In genomic region chr20:57663241-57663640, GRCh38 we compare ENCODE assay signal across 24 cellular contexts. TPM values are rescaled to one million over a fixed set of nuclear protein-coding genes. Genes with fewer than 3 reads are reported as not detected.
DNase-seq lines count a peak whose midpoint lies in the region; ATAC-seq, FAIRE-seq and TF ChIP-seq lines count a peak whose summit lies in the region.
"Had no signal": no experiment of that assay in that cellular context is flagged by ENCODE, and none has a peak within 500 bp of the region (broad histone marks: within the 10 kb centered on the region; RNA-seq: fewer than 3 reads in every experiment).

No MANE protein-coding gene starts in this region.

- no TSS peak for BruUV-seq in HepG2 (replicated peaks; lab: Mats Ljungman, UMichigan)

- H3K18ac ChIP-seq in neuronal stem cell (ENCODE audit: low read length), result peak overlapping the region; percentile 76

- no peaks in the 10 kb centered on the region for H3K9me3 Mint-ChIP-seq in endothelial cell (ENCODE audit: unreplicated experiment)
- H3K9me3 Mint-ChIP-seq: activated T-helper 1 cell treated with anti-CD3 and anti-CD28 coated beads, Interleukin-12 subunit alpha, Interleukin-12 subunit beta, Interleukin-2, Interleukin-4 antibody, amounts not matched to agents 30 ng/mL and 10 ng/mL and 1 ng/mL, durations not matched to agents 14 hours and 24 hours and 36 hours; CD8-positive, alpha-beta memory T cell; memory B cell; natural killer cell treated with Interleukin-12 subunit alpha and Interleukin-12 subunit beta and Interleukin-15 and Interleukin-18, amount 100 ng/mL, for 72 hours had no signal

- in situ Hi-C loops in HepG2 (cut with HindIII; ENCODE audit: extremely low pct_ligation_motif_present, low pct_unique_long_range_greater_than_20kb), result no loop called here

- H3K9me3 ChIP-seq in right lobe of liver (no peaks in the 10 kb centered on the region), HepG2 (ENCODE audit: low read length) (no peaks in the 10 kb centered on the region), neuronal stem cell (replicated peaks in 1 of 2; ENCODE audit: control insufficient read depth in 2 of 2, insufficient read depth in 1 of 2, low read depth in 1 of 2, low read length in 2 of 2) (no peaks in the 10 kb centered on the region), aorta (ENCODE audit: control insufficient read depth, low read length) (no peaks in the 10 kb centered on the region), stomach (no peaks in the 10 kb centered on the region)
- H3K9me3 ChIP-seq: adrenal gland, HAP-1 had no signal

- H3K27me3 Mint-ChIP-seq in endothelial cell (ENCODE audit: unreplicated experiment), result peaks cover 11% of the 10 kb centered on the region

- H3K27ac ChIP-seq in right lobe of liver (no peak overlapping the region), HepG2 (ENCODE audit: extremely low read length, insufficient read depth, low read length) (no peak overlapping the region), neuronal stem cell (replicated peaks; ENCODE audit: low read length) (no peak overlapping the region), aorta (ENCODE audit: low read depth in 1 of 2, low read length in 2 of 2) (no peak overlapping the region), stomach (no peak overlapping the region)
- H3K27ac ChIP-seq: adrenal gland, KMS-11, WERI-Rb-1 had no signal

- no peaks in the 10 kb centered on the region for H3K4me1 ChIP-seq in right lobe of liver
- H3K4me1 ChIP-seq in HepG2 (ENCODE audit: insufficient read depth, low read length), result peaks cover 2% of the 10 kb centered on the region
- no peaks in the 10 kb centered on the region for H3K4me1 ChIP-seq in neuronal stem cell (ENCODE audit: control insufficient read depth in 2 of 2, insufficient read depth in 1 of 2, low read depth in 1 of 2, low read length in 2 of 2)
- no peaks in the 10 kb centered on the region for H3K4me1 ChIP-seq in aorta (ENCODE audit: control insufficient read depth in 1 of 2, insufficient read depth in 2 of 2, low read length in 2 of 2)
- H3K4me1 ChIP-seq in stomach, result peaks cover 0 to 17% (median 5%) of the 10 kb centered on the region in 4 donors
- H3K4me1 ChIP-seq: adrenal gland, HAP-1 had no signal

- no peak for TF ChIP-seq EP300 in HepG2 (IDR thresholded peaks at IDR 0.05; ENCODE audit: low read depth in 2 of 2, low read length in 2 of 2)
- TF ChIP-seq EP300 in HepG2 (CRISPR knock-in tag; IDR thresholded peaks at IDR 0.05; ENCODE audit: borderline replicate concordance), result no peak
- TF ChIP-seq EP300 in stomach (IDR thresholded peaks at IDR 0.05), result no peak

- POLR2A ChIA-PET in HepG2 (lab: Yijun Ruan, JAX), result no interaction called here

- TF ChIP-seq RAD21 in HepG2 (CRISPR knock-in tag; IDR thresholded peaks at IDR 0.05), result no peak

- H3K36me3 ChIP-seq in right lobe of liver, result no peaks in the 10 kb centered on the region
- no peaks in the 10 kb centered on the region for H3K36me3 ChIP-seq in HepG2 (replicated peaks in 1 of 2; ENCODE audit: control insufficient read depth in 1 of 2, insufficient read depth in 2 of 2, low read length in 2 of 2)
- H3K36me3 ChIP-seq in neuronal stem cell (replicated peaks in 1 of 2; ENCODE audit: control insufficient read depth in 2 of 2, insufficient read depth in 2 of 2, low read length in 2 of 2), result no peaks in the 10 kb centered on the region
- peaks cover 0 to 5% of the 10 kb centered on the region in 2 donors for H3K36me3 ChIP-seq in aorta (ENCODE audit: control insufficient read depth in 1 of 2, insufficient read depth in 2 of 2, low read length in 1 of 2)
- peaks cover 0 to 14% (median 12%) of the 10 kb centered on the region in 4 donors for H3K36me3 ChIP-seq in stomach
- H3K36me3 ChIP-seq: adrenal gland, HAP-1 had no signal

- H3K4me2 ChIP-seq in HepG2 (ENCODE audit: low read depth, low read length) (no peak overlapping the region), neuronal stem cell (ENCODE audit: insufficient read depth, low read length, poor library complexity, severe bottlenecking) (no peak overlapping the region)
- H3K4me2 ChIP-seq: KMS-11 had no signal

- CTCF ChIA-PET in HepG2 (lab: Yijun Ruan, JAX; ENCODE audit: low intra/inter-chr PET ratio, low total read pairs), result no interaction called here

- DNase-seq in right lobe of liver (peak in 2 of 3 donors; percentile 13 to 38), HepG2 (ENCODE audit: low spot score) (no peak), endothelial cell (ENCODE audit: low spot score) (no peak), neuronal stem cell (ENCODE audit: low spot score) (no peak), aorta (peak; percentile 29 to 60), stomach (no peak)
- DNase-seq in stimulated activated CD4-positive, alpha-beta T cell treated with anti-CD3 and anti-CD28 coated beads, Interleukin-2, amount 100 ng/mL, for 48 hours, result no peak
- DNase-seq: central memory CD4-positive, alpha-beta T cell; effector CD4-positive, alpha-beta T cell; NCI-H1092; NCI-H524; SHP77 treated with DMSO at 0.1 percent for 48 hours; stimulated activated naive CD4-positive, alpha-beta T cell had no signal

- no peak for FAIRE-seq in HepG2 (lab: Jason Lieb, UNC)

- H3K4me3 ChIP-seq in right lobe of liver (no peak overlapping the region), HepG2 (replicated peaks in 1 of 3; ENCODE audit: insufficient read depth in 1 of 3, low read depth in 2 of 3, low read length in 3 of 3) (no peak overlapping the region), neuronal stem cell (ENCODE audit: low read length in 2 of 2) (no peak overlapping the region), aorta (ENCODE audit: low read length in 2 of 2) (no peak overlapping the region), stomach (no peak overlapping the region)
- H3K4me3 ChIP-seq: adrenal gland, HAP-1 had no signal

- no peak overlapping the region for H2BK120ac ChIP-seq in neuronal stem cell (ENCODE audit: low read depth, low read length)

- no peak overlapping the region for H2BK12ac ChIP-seq in neuronal stem cell (ENCODE audit: low read length)

- TF ChIP-seq CTCF in right lobe of liver (IDR thresholded peaks at IDR 0.05) (no peak), HepG2 (CRISPR knock-in tag; IDR thresholded peaks at IDR 0.05) (no peak), endothelial cell (IDR thresholded peaks at IDR 0.05; ENCODE audit: unreplicated experiment) (no peak), stomach (IDR thresholded peaks at IDR 0.05) (no peak)

- H3K36me3 Mint-ChIP-seq in endothelial cell (ENCODE audit: low read depth, unreplicated experiment), result peaks cover 27% of the 10 kb centered on the region
- H3K36me3 Mint-ChIP-seq: natural killer cell treated with Interleukin-12 subunit alpha and Interleukin-12 subunit beta and Interleukin-15 and Interleukin-18, amount 100 ng/mL, for 72 hours had no signal

- no peak overlapping the region for H3K23ac ChIP-seq in neuronal stem cell (ENCODE audit: low read depth, low read length, poor library complexity)

- ATAC-seq in right lobe of liver (no peak), HepG2 (no peak), aorta (ENCODE audit: low FRiP score) (no peak), HG02678 (IDR thresholded peaks at IDR 0.05; ENCODE audit: unreplicated experiment) (no peak)

- no peak for TF ChIP-seq POLR2A in right lobe of liver (IDR thresholded peaks at IDR 0.05)
- TF ChIP-seq POLR2A in HepG2 (IDR thresholded peaks at IDR 0.05; ENCODE audit: insufficient read depth in 1 of 2, low read depth in 2 of 2, low read length in 2 of 2), result no peak
- no peak for TF ChIP-seq POLR2A in stomach (IDR thresholded peaks at IDR 0.05)

- intact Hi-C loops in right lobe of liver (cut with DNase I) (no loop called here), HepG2 (cut with micrococcal nuclease; ENCODE audit: unreplicated experiment) (no loop called here), aorta (cut with DNase I) (loop anchor here (5.0 to 10.0 kb wide), 2 partner anchors 44 to 302 kb away; no protein-coding TSS in a partner anchor), stomach (cut with DNase I; ENCODE audit: low total_unique reads) (no loop called here)

- no peaks in the 10 kb centered on the region for H3K27me3 ChIP-seq in right lobe of liver
- H3K27me3 ChIP-seq in HepG2 (ENCODE audit: control insufficient read depth in 1 of 2, insufficient read depth in 2 of 2, low read length in 2 of 2), result peaks cover 27 to 99% of the 10 kb centered on the region in 2 experiments
- no peaks in the 10 kb centered on the region for H3K27me3 ChIP-seq in neuronal stem cell (ENCODE audit: control insufficient read depth in 3 of 3, insufficient read depth in 3 of 3, low read depth in 1 of 3, low read length in 3 of 3)
- H3K27me3 ChIP-seq in aorta (ENCODE audit: control insufficient read depth in 1 of 2, insufficient read depth in 2 of 2, low read length in 1 of 2), result no peaks in the 10 kb centered on the region
- no peaks in the 10 kb centered on the region for H3K27me3 ChIP-seq in stomach
- H3K27me3 ChIP-seq: adrenal gland had no signal

- H4K20me1 ChIP-seq in HepG2 (ENCODE audit: insufficient read depth, low read length), result no peaks in the 10 kb centered on the region

- H3K9ac ChIP-seq in HepG2 (ENCODE audit: insufficient read depth, low read depth, low read length), result no peak overlapping the region
- no peak overlapping the region for H3K9ac ChIP-seq in neuronal stem cell (ENCODE audit: low read depth, low read length, poor library complexity)
- H3K9ac ChIP-seq: KMS-11 had no signal

- peak overlapping the region; percentile 92 for H2BK15ac ChIP-seq in neuronal stem cell (ENCODE audit: low read length)

- no peak overlapping the region for H3K4ac ChIP-seq in neuronal stem cell (ENCODE audit: low read length)

- no peak overlapping the region for H4K91ac ChIP-seq in neuronal stem cell (ENCODE audit: low read depth, low read length, poor library complexity)

- no peak overlapping the region for H2AK5ac ChIP-seq in neuronal stem cell (ENCODE audit: low read depth, low read length)

- no peak overlapping the region for H4K8ac ChIP-seq in neuronal stem cell (ENCODE audit: low read depth, low read length)

- no peaks in the 10 kb centered on the region for H3K79me1 ChIP-seq in neuronal stem cell (ENCODE audit: low read depth, low read length)

- H2AFZ ChIP-seq in HepG2 (ENCODE audit: low read length), result no peak overlapping the region
- H2AFZ ChIP-seq in neuronal stem cell (ENCODE audit: low read length), result no peak overlapping the region

- WGBS in right lobe of liver (ENCODE audit: insufficient coverage, low coverage, low lambda C conversion rate, missing lambda C conversion rate), result 50% methylated on average over 1 of the region's 9 CpGs
- 10% methylated on average over 9 of the region's 9 CpGs for WGBS in HepG2 (ENCODE audit: low lambda C conversion rate)
- no CpG with 5 or more reads among the region's 9 CpGs for WGBS in neuronal stem cell (ENCODE audit: extremely low coverage in 2 of 2, insufficient read length in 2 of 2, insufficient replicate concordance in 1 of 2), 2 donors
- WGBS in aorta, 2 donors, result 30 to 60% methylated on average over 4 to 9 of the region's 9 CpGs
- 88 to 97% (median 95%) methylated on average over 5 to 9 of the region's 9 CpGs for WGBS in stomach, 5 donors

- peak overlapping the region; percentile 5 for H3K27ac Mint-ChIP-seq in endothelial cell (ENCODE audit: unreplicated experiment)
- H3K27ac Mint-ChIP-seq: activated T-helper 1 cell treated with anti-CD3 and anti-CD28 coated beads, Interleukin-12 subunit alpha, Interleukin-12 subunit beta, Interleukin-2, Interleukin-4 antibody, amounts not matched to agents 30 ng/mL and 10 ng/mL and 1 ng/mL, durations not matched to agents 14 hours and 24 hours and 36 hours; CD8-positive, alpha-beta memory T cell; memory B cell; natural killer cell treated with Interleukin-12 subunit alpha and Interleukin-12 subunit beta and Interleukin-15 and Interleukin-18, amount 100 ng/mL, for 72 hours had no signal

- H3K4me3 Mint-ChIP-seq in endothelial cell (ENCODE audit: unreplicated experiment), result no peak overlapping the region
- H3K4me3 Mint-ChIP-seq: activated T-helper 1 cell treated with anti-CD3 and anti-CD28 coated beads, Interleukin-12 subunit alpha, Interleukin-12 subunit beta, Interleukin-2, Interleukin-4 antibody, amounts not matched to agents 30 ng/mL and 10 ng/mL and 1 ng/mL, durations not matched to agents 14 hours and 24 hours and 36 hours; CD8-positive, alpha-beta memory T cell; memory B cell; natural killer cell treated with Interleukin-12 subunit alpha and Interleukin-12 subunit beta and Interleukin-15 and Interleukin-18, amount 100 ng/mL, for 72 hours had no signal

- no peak overlapping the region for H3K14ac ChIP-seq in neuronal stem cell (ENCODE audit: low read length)

- peaks cover 22% of the 10 kb centered on the region for H3K4me1 Mint-ChIP-seq in endothelial cell (ENCODE audit: unreplicated experiment)

- peak overlapping the region; percentile 66 for H2BK5ac ChIP-seq in neuronal stem cell (ENCODE audit: low read length)

- no peaks in the 10 kb centered on the region for H3K79me2 ChIP-seq in HepG2 (ENCODE audit: insufficient read depth, low read length)

RNA-seq across cellular contexts. Expression of gene ZBP1, which starts 43.0 kb away (rescaled TPM):
- total RNA-seq in right lobe of liver, result under 1 TPM in 4 of 6 experiments, not detected in 2; 0.14 to 0.75 (median 0.36) TPM
- total RNA-seq in HepG2 (2016; rRNA removed; fragmentation: Illumina TruSeq; extraction: Trizol), result not detected in 2 replicates
- not detected in 2 replicates for total RNA-seq in HepG2 (2016; cell fraction: cytosol; rRNA removed; fragmentation: Illumina TruSeq; extraction: Trizol; ENCODE audit: low read depth)
- not detected in 2 replicates for total RNA-seq in HepG2 (2016; cell fraction: insoluble cytoplasmic fraction; rRNA removed; fragmentation: Illumina TruSeq; extraction: Trizol)
- not detected in 2 replicates for total RNA-seq in HepG2 (2016; cell fraction: membrane; rRNA removed; fragmentation: Illumina TruSeq; extraction: Trizol)
- total RNA-seq in HepG2 (2016; cell fraction: nucleus; rRNA removed; fragmentation: Illumina TruSeq; extraction: Trizol), result not detected in 2 replicates
- not detected in 2 replicates for polyA plus RNA-seq in HepG2 (2011; rRNA removed)
- not detected in 2 replicates for polyA plus RNA-seq in HepG2 (2011; cell fraction: cytosol; rRNA removed)
- not detected in 2 replicates for polyA plus RNA-seq in HepG2 (2011; cell fraction: nucleus; rRNA removed)
- not detected in 2 replicates for polyA plus RNA-seq in HepG2 (2012)
- polyA plus RNA-seq in HepG2 (2016; cell fraction: cytosol; fragmentation: Illumina TruSeq; extraction: Trizol; ENCODE audit: low read depth), result not detected in 2 replicates
- not detected in 2 replicates for polyA plus RNA-seq in HepG2 (2016; cell fraction: insoluble cytoplasmic fraction; fragmentation: Illumina TruSeq; extraction: Trizol; ENCODE audit: low read depth)
- not detected in 2 replicates for polyA plus RNA-seq in HepG2 (2016; cell fraction: membrane; fragmentation: Illumina TruSeq; extraction: Trizol; ENCODE audit: low read depth)
- not detected in 2 replicates for polyA plus RNA-seq in HepG2 (2016; cell fraction: nucleus; fragmentation: Illumina TruSeq; extraction: Trizol; ENCODE audit: insufficient read depth, low read depth)
- not detected in 2 replicates for polyA minus RNA-seq in HepG2 (2011; rRNA and poly(A)+ RNA removed; ENCODE audit: low replicate concordance)
- polyA minus RNA-seq in HepG2 (2011; cell fraction: cytosol; rRNA and poly(A)+ RNA removed), result not detected in 2 replicates
- polyA minus RNA-seq in HepG2 (2011; cell fraction: nucleus; rRNA and poly(A)+ RNA removed), result not detected in 2 replicates
- not detected for total RNA-seq in endothelial cell (ENCODE audit: unreplicated experiment)
- polyA plus RNA-seq in neuronal stem cell (2013, experiment 1 of 2), result not detected
- polyA plus RNA-seq in neuronal stem cell (2013, experiment 2 of 2), result not detected
- 1 to 10 TPM in 1 of 2 donors, under 1 TPM in 1; 0.88 to 1.6 TPM for total RNA-seq in aorta
- under 1 TPM; 0.20 to 0.50 TPM for polyA plus RNA-seq in aorta
- not detected for total RNA-seq in stomach
- polyA plus RNA-seq in stomach, result under 1 TPM in 2 of 3 donors, not detected in 1; 0.37 to 0.60 TPM
- total RNA-seq: fibroblast of lung had no signal
- polyA plus RNA-seq: AG04450, fibroblast of lung had no signal

RNA-seq across cellular contexts. Expression of gene PMEPA1, which starts 46.6 kb away (rescaled TPM):
- total RNA-seq in right lobe of liver (1 to 10 TPM in 4 of 6 experiments, under 1 TPM in 2; 0.50 to 2.3 (median 1.4) TPM), HepG2 (2016; rRNA removed; fragmentation: Illumina TruSeq; extraction: Trizol) (not detected in 2 replicates), endothelial cell (ENCODE audit: unreplicated experiment) (61.3 TPM), aorta (100 to 1,000 TPM; 167 to 188 TPM), stomach (10 to 100 TPM in 2 of 5 donors, 1 to 10 TPM in 2, not detected in 1; 5.3 to 17.2 (median 10.7) TPM)
- not detected in 2 replicates for total RNA-seq in HepG2 (2016; cell fraction: cytosol; rRNA removed; fragmentation: Illumina TruSeq; extraction: Trizol; ENCODE audit: low read depth)
- total RNA-seq in HepG2 (2016; cell fraction: insoluble cytoplasmic fraction; rRNA removed; fragmentation: Illumina TruSeq; extraction: Trizol), result not detected in 2 replicates
- total RNA-seq in HepG2 (2016; cell fraction: membrane; rRNA removed; fragmentation: Illumina TruSeq; extraction: Trizol), result 0.31 TPM in 1 of 2 replicates, not detected in the other
- total RNA-seq in HepG2 (2016; cell fraction: nucleus; rRNA removed; fragmentation: Illumina TruSeq; extraction: Trizol), result not detected in 2 replicates
- polyA plus RNA-seq in HepG2 (2011; rRNA removed) (0.08 TPM in 1 of 2 replicates, not detected in the other), aorta (10 to 100 TPM; 31.4 to 46.7 TPM), stomach (10 to 100 TPM in 1 of 3 donors, 1 to 10 TPM in 2; 5.3 to 12.5 (median 5.4) TPM)
- 0.03 TPM in 1 of 2 replicates, not detected in the other for polyA plus RNA-seq in HepG2 (2011; cell fraction: cytosol; rRNA removed)
- 0.12 and 0.16 TPM in 2 replicates for polyA plus RNA-seq in HepG2 (2011; cell fraction: nucleus; rRNA removed)
- polyA plus RNA-seq in HepG2 (2012), result not detected in 2 replicates
- not detected in 2 replicates for polyA plus RNA-seq in HepG2 (2016; cell fraction: cytosol; fragmentation: Illumina TruSeq; extraction: Trizol; ENCODE audit: low read depth)
- polyA plus RNA-seq in HepG2 (2016; cell fraction: insoluble cytoplasmic fraction; fragmentation: Illumina TruSeq; extraction: Trizol; ENCODE audit: low read depth), result not detected in 2 replicates
- 0.15 TPM in 1 of 2 replicates, not detected in the other for polyA plus RNA-seq in HepG2 (2016; cell fraction: membrane; fragmentation: Illumina TruSeq; extraction: Trizol; ENCODE audit: low read depth)
- not detected in 2 replicates for polyA plus RNA-seq in HepG2 (2016; cell fraction: nucleus; fragmentation: Illumina TruSeq; extraction: Trizol; ENCODE audit: insufficient read depth, low read depth)
- 0.20 and 7.8 TPM in 2 replicates for polyA minus RNA-seq in HepG2 (2011; rRNA and poly(A)+ RNA removed; ENCODE audit: low replicate concordance)
- polyA minus RNA-seq in HepG2 (2011; cell fraction: cytosol; rRNA and poly(A)+ RNA removed), result 0.53 TPM in 1 of 2 replicates, not detected in the other
- 0.39 TPM in 1 of 2 replicates, not detected in the other for polyA minus RNA-seq in HepG2 (2011; cell fraction: nucleus; rRNA and poly(A)+ RNA removed)
- 0.10 TPM for polyA plus RNA-seq in neuronal stem cell (2013, experiment 1 of 2)
- polyA plus RNA-seq in neuronal stem cell (2013, experiment 2 of 2), result 0.08 TPM

Comparison
In these comparisons a context has a peak if more than half of its experiments do, and no peak if none do; other contexts are left out.
1. DNase-seq: peak in right lobe of liver (2 of 3) and aorta (2 of 2); none in HepG2 (single experiment), endothelial cell (single experiment), neuronal stem cell (single experiment), stimulated activated CD4-positive, alpha-beta T cell treated with anti-CD3 and anti-CD28 coated beads, Interleukin-2, amount 100 ng/mL, for 48 hours (0 of 2) and stomach (single experiment).
2. intact Hi-C loops: an anchor here in aorta (5.0 to 10.0 kb wide); none called in right lobe of liver, HepG2 and stomach.